11 cellular contexts compared by ENCODE assay signal in genomic region chr10:101611506-101611905, GRCh38. TPM values are rescaled to one million over a fixed set of nuclear protein-coding genes. Genes with fewer than 3 reads are reported as not detected.
DNase-seq lines count a peak whose midpoint lies in the region; ATAC-seq, FAIRE-seq and TF ChIP-seq lines count a peak whose summit lies in the region.
"Had no signal": no experiment of that assay in that cellular context is flagged by ENCODE, and none has a peak within 500 bp of the region (broad histone marks: within the 10 kb centered on the region; RNA-seq: fewer than 3 reads in every experiment).

No MANE protein-coding gene starts in this region.

- H3K4me3 ChIP-seq in cardiac muscle cell = no peak overlapping the region
- H3K4me3 ChIP-seq in fibroblast of lung (replicated peaks in 1 of 4; ENCODE audit: control extremely low read depth in 1 of 4, insufficient read depth in 1 of 4, low read depth in 3 of 4, low read length in 4 of 4) = no peak overlapping the region
- H3K4me3 ChIP-seq in subcutaneous abdominal adipose tissue (ENCODE audit: low read depth in 1 of 5, low read length in 5 of 5) = no peak overlapping the region

- H3K36me3 ChIP-seq in cardiac muscle cell (peaks cover 18% of the 10 kb centered on the region), fibroblast of lung (ENCODE audit: control insufficient read depth, insufficient read depth, low read length) (peaks cover 13% of the 10 kb centered on the region), subcutaneous abdominal adipose tissue (ENCODE audit: control insufficient read depth in 5 of 5, insufficient read depth in 5 of 5, low read length in 5 of 5) (peaks cover 0 to 77% (median 57%) of the 10 kb centered on the region in 5 donors)

- DNase-seq in cardiac muscle cell (ENCODE audit: low read depth in 1 of 2, low spot score in 1 of 2) (peak in 1 of 2 donors; percentile 21), Right ventricle myocardium inferior (ENCODE audit: missing footprints) (no peak), RPMI7951 (ENCODE audit: low read depth) (peak; percentile 15), fibroblast of lung (ENCODE audit: low read depth in 2 of 2) (peak; percentile 8 to 17), GM12892 (ENCODE audit: insufficient read length) (no peak), GM19239 (ENCODE audit: insufficient read length, low spot score) (no peak)
- DNase-seq: C1 segment of cervical spinal cord, naive B cell, NCI-H187 treated with DMSO at 0.1 percent for 48 hours had no signal

- no peaks in the 10 kb centered on the region for H3K27me3 ChIP-seq in cardiac muscle cell
- H3K27me3 ChIP-seq in fibroblast of lung (ENCODE audit: control insufficient read depth, insufficient read depth, low read length) = no peaks in the 10 kb centered on the region
- no peaks in the 10 kb centered on the region for H3K27me3 ChIP-seq in subcutaneous abdominal adipose tissue (ENCODE audit: control insufficient read depth in 5 of 5, insufficient read depth in 4 of 5, low read length in 5 of 5)

- no peak for TF ChIP-seq POLR2A in GM12892 (IDR thresholded peaks at IDR 0.05; ENCODE audit: low read depth, low read length)

- H2AFZ ChIP-seq in fibroblast of lung (ENCODE audit: low read length) = no peak overlapping the region

- H3K9ac ChIP-seq in fibroblast of lung (ENCODE audit: insufficient read depth, low read length) (no peak overlapping the region), subcutaneous abdominal adipose tissue (ENCODE audit: low read length in 5 of 5) (no peak overlapping the region)

- no peak overlapping the region for H3K4me2 ChIP-seq in fibroblast of lung (ENCODE audit: extremely low read depth, insufficient read depth, low read length)

- H3K9me3 ChIP-seq in cardiac muscle cell (ENCODE audit: low read depth) (no peaks in the 10 kb centered on the region), fibroblast of lung (ENCODE audit: control insufficient read depth, insufficient read depth, low read depth, low read length) (no peaks in the 10 kb centered on the region), subcutaneous abdominal adipose tissue (ENCODE audit: control insufficient read depth in 5 of 5, low read length in 5 of 5) (no peaks in the 10 kb centered on the region)

- H4K20me1 ChIP-seq in fibroblast of lung (ENCODE audit: control insufficient read depth, extremely low read depth, insufficient read depth, low read length) = no peaks in the 10 kb centered on the region

- ATAC-seq in Right ventricle myocardium inferior = no peak
- ATAC-seq in GM21723 (IDR thresholded peaks at IDR 0.05; ENCODE audit: unreplicated experiment) = no peak

- H3K27ac ChIP-seq in cardiac muscle cell (peak overlapping the region; percentile 75), fibroblast of lung (ENCODE audit: insufficient read depth, low read length) (peak overlapping the region; percentile 39), subcutaneous abdominal adipose tissue (ENCODE audit: low read depth, low read length) (peak overlapping the region; percentile 46)

- peaks cover 8% of the 10 kb centered on the region for H3K4me1 ChIP-seq in cardiac muscle cell (ENCODE audit: low read depth)
- H3K4me1 ChIP-seq in fibroblast of lung (ENCODE audit: control insufficient read depth, extremely low read depth, insufficient read depth, low read length) = peaks cover 3% of the 10 kb centered on the region
- peaks cover 7 to 25% (median 18%) of the 10 kb centered on the region in 5 donors for H3K4me1 ChIP-seq in subcutaneous abdominal adipose tissue (ENCODE audit: control insufficient read depth in 5 of 5, insufficient read depth in 5 of 5, low read length in 5 of 5)

- no peak for FAIRE-seq in GM12892 (lab: Jason Lieb, UNC)
- FAIRE-seq in GM19239 (lab: Jason Lieb, UNC) = no peak

- intact Hi-C loops in Right ventricle myocardium inferior (cut with DNase I) = no loop called here

- no peak for TF ChIP-seq CTCF in cardiac muscle cell (IDR thresholded peaks at IDR 0.05; ENCODE audit: low read depth, low read length)
- TF ChIP-seq CTCF in fibroblast of lung (conservative IDR thresholded peaks at IDR 0.05 in 1 of 2, IDR thresholded peaks at IDR 0.05 in 1 of 2; ENCODE audit: low read depth in 1 of 2, low read length in 2 of 2) = no peak

- no peaks in the 10 kb centered on the region for H3K79me2 ChIP-seq in fibroblast of lung (ENCODE audit: control insufficient read depth, insufficient read depth, low read length)

RNA-seq across cellular contexts. Expression of gene DPCD, which starts 23.4 kb away (rescaled TPM):
- total RNA-seq in cardiac muscle cell (120 and 257 TPM in 2 replicates), Right ventricle myocardium inferior (21.5 TPM), fibroblast of lung (23.9 and 34.4 TPM in 2 replicates)
- polyA plus RNA-seq in cardiac muscle cell (146 and 161 TPM in 2 replicates), fibroblast of lung (40.5 and 42.9 TPM in 2 replicates)
- total RNA-seq in RPMI7951 (2014; rRNA removed; shearing (Covaris generic)) = 65.8 and 69.5 TPM in 2 replicates
- polyA plus RNA-seq in fibroblast of lung (2012) = 37.7 and 46.4 TPM in 2 replicates
- 27.6 and 29.2 TPM in 2 replicates for polyA minus RNA-seq in fibroblast of lung (ENCODE audit: low replicate concordance)
- 32.0 TPM for polyA plus RNA-seq in GM12892 (2012; ENCODE audit: missing spikeins)

RNA-seq across cellular contexts. Expression of gene POLL, which starts 23.4 kb away (rescaled TPM):
- total RNA-seq in cardiac muscle cell (27.6 and 28.0 TPM in 2 replicates), Right ventricle myocardium inferior (17.4 TPM), fibroblast of lung (12.3 and 15.7 TPM in 2 replicates)
- polyA plus RNA-seq in cardiac muscle cell (41.7 and 43.0 TPM in 2 replicates), fibroblast of lung (10.9 TPM in 2 replicates)
- 6.2 and 6.6 TPM in 2 replicates for total RNA-seq in RPMI7951 (2014; rRNA removed; shearing (Covaris generic))
- polyA plus RNA-seq in fibroblast of lung (2012) = 12.8 and 13.9 TPM in 2 replicates
- 58.7 and 63.9 TPM in 2 replicates for polyA minus RNA-seq in fibroblast of lung (ENCODE audit: low replicate concordance)
- polyA plus RNA-seq in GM12892 (2012; ENCODE audit: missing spikeins) = 14.7 TPM

Comparison
In these comparisons a context has a peak if more than half of its experiments do, and no peak if none do; other contexts are left out.
1. DNase-seq: peak in RPMI7951 (single experiment) and fibroblast of lung (2 of 2); none in Right ventricle myocardium inferior (single experiment), GM12892 (single experiment) and GM19239 (single experiment).
2. Peak in every context shown above with its lines, with median percentiles within 50 percentile points of each other: H3K27ac ChIP-seq.